ENCODE assay signal across 8 cellular contexts in the genomic region with DNA sequence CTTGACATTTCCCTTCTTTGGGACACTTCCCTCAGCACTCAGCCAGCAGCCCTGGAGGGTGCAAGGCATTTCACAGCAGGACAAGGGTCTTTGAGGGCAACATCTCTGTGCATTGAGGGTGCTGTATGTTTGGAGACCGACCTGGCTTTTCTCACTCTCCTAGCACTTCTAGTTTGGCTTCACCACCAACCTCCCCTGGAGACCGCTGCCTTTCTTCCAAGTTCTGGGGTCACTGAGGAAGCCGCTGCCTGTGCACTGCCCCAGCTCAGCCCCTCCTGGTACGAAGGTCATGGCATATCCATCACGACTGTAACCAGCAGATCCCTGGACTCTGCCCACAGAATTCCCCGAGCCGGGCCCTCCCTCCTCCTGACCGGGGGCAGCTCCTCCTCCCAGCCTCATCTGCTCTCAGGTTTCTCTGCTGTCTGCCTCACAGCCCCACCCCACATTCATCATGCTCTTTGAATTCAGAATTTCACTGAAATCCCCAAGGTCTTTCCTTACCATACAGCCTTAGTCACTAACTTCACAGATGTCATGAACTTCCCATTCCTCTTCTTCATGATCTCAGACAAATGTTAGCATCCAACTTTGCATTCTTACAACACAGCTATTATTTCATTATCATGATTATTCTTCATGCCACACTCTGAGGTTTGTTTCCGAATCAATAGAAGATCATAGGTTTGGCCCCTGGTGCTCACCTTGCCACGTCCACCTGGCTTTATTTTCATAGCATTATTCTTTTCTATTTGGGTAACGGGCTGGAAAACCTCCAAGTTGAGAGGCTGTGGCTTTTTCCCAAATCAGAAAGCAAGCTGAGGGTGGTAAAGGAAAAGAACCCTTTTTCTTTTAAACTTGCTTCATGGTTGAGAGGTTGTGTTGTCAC.
A peak's percentile ranks its signal among the peaks of the same experiment; 100 is the strongest.
DNase-seq lines count a peak whose midpoint lies in the region; ATAC-seq and TF ChIP-seq lines count a peak whose summit lies in the region.

No MANE protein-coding gene starts in this region.

- POLR2A ChIA-PET in PC-3 (lab: Charles Lee; ENCODE audit: unreplicated experiment), result interaction anchor here (0.6 kb wide), 1 partner anchor 530 kb away, joined by 3 read pairs; no protein-coding TSS in a partner anchor

- H3K27ac ChIP-seq in PC-3 (ENCODE audit: low read length) (peak overlapping the region; percentile 53), gastrocnemius medialis (peak overlapping the region; percentile 42 to 66 (median 61))

- H3F3A ChIP-seq in PC-3 (ENCODE audit: low read length, unreplicated experiment), result peaks cover 4% of the 10 kb centered on the region

- H3K79me2 ChIP-seq in PC-3 (ENCODE audit: low read length), result no peaks in the 10 kb centered on the region

- H3K9ac ChIP-seq in PC-3 (ENCODE audit: low read length), result no peak overlapping the region

- peak overlapping the region; percentile 50 for H3K4me2 ChIP-seq in PC-3 (ENCODE audit: low read length)

- CTCF ChIA-PET in PC-3 (lab: Charles Lee), result interaction anchor here (0.6 to 1.1 kb wide), 2 partner anchors 25 to 53 kb away, joined by 3 to 4 read pairs; no protein-coding TSS in a partner anchor

- intact Hi-C loops in PC-3 (cut with micrococcal nuclease) (no loop called here), Right ventricle myocardium superior (cut with DNase I) (no loop called here), gastrocnemius medialis (cut with DNase I; ENCODE audit: low total_unique reads) (loop anchor here (5.0 kb wide), 1 partner anchor 310 kb away; no protein-coding TSS in a partner anchor)

- BruUV-seq in PC-3 (replicated peaks; lab: Mats Ljungman, UMichigan), result no TSS peak

- no peaks in the 10 kb centered on the region for H3K27me3 ChIP-seq in PC-3 (ENCODE audit: low read length)
- peaks cover 0 to 11% (median 0%) of the 10 kb centered on the region in 3 donors for H3K27me3 ChIP-seq in gastrocnemius medialis

- no peaks in the 10 kb centered on the region for H3K36me3 ChIP-seq in PC-3 (ENCODE audit: low read depth, low read length)
- H3K36me3 ChIP-seq in gastrocnemius medialis, result no peaks in the 10 kb centered on the region

- DNase-seq in H4 (ENCODE audit: low spot score), result peak; percentile 23
- peak; percentile 86 for DNase-seq in PC-3
- DNase-seq in Right ventricle myocardium superior, result peak; percentile 70
- peak; percentile 57 to 80 for DNase-seq in gastrocnemius medialis
- no peak for DNase-seq in hepatic stellate cell (ENCODE audit: low spot score)

- no peaks in the 10 kb centered on the region for H4K20me1 ChIP-seq in PC-3 (ENCODE audit: low read length)

- peak; percentile 97 for ATAC-seq in PC-3
- ATAC-seq in Right ventricle myocardium superior (ENCODE audit: poor library complexity), result peak; percentile 48
- ATAC-seq in gastrocnemius medialis, result peak; percentile 68 to 73
- ATAC-seq in HG02610 (IDR thresholded peaks at IDR 0.05; ENCODE audit: unreplicated experiment), result no peak
- ATAC-seq in GM19023 (IDR thresholded peaks at IDR 0.05; ENCODE audit: unreplicated experiment), result no peak
- no peak for ATAC-seq in HG02885 (IDR thresholded peaks at IDR 0.05; ENCODE audit: poor library complexity, unreplicated experiment)

- H3K9me3 ChIP-seq in PC-3 (ENCODE audit: low read length), result no peaks in the 10 kb centered on the region
- H3K9me3 ChIP-seq in gastrocnemius medialis, result no peaks in the 10 kb centered on the region

- H3K4me1 ChIP-seq in PC-3 (ENCODE audit: insufficient read depth, low read length) (peaks cover 20% of the 10 kb centered on the region), gastrocnemius medialis (no peaks in the 10 kb centered on the region)

- H3K4me3 ChIP-seq in PC-3 (ENCODE audit: low read length) (no peak overlapping the region), gastrocnemius medialis (no peak overlapping the region)

- TF ChIP-seq CTCF in PC-3 (conservative IDR thresholded peaks at IDR 0.05; ENCODE audit: low read depth, low read length) (no peak), gastrocnemius medialis (IDR thresholded peaks at IDR 0.05 in 4 of 5, conservative IDR thresholded peaks at IDR 0.05 in 1 of 5) (no peak)

- in situ Hi-C loops in gastrocnemius medialis (cut with MboI; ENCODE audit: low sequenced_read_pairs in 4 of 4), result no loop called here

- H3K9me2 ChIP-seq in PC-3 (replicated peaks; ENCODE audit: low read length), result no peaks in the 10 kb centered on the region

- no peak for TF ChIP-seq POLR2A in gastrocnemius medialis (IDR thresholded peaks at IDR 0.05)

- peak overlapping the region; percentile 74; the same call in 1 of the 2 replicates for H2AFZ ChIP-seq in PC-3 (ENCODE audit: low read length)

Comparison
In these comparisons a context has a peak if more than half of its experiments do, and no peak if none do; other contexts are left out.
1. ATAC-seq: peak in PC-3 (single experiment), Right ventricle myocardium superior (single experiment) and gastrocnemius medialis (2 of 2); none in HG02610 (single experiment), GM19023 (single experiment) and HG02885 (single experiment).